In genomic region chr2:238139141-238139840, GRCh38 we compare ENCODE assay signal across 8 cellular contexts. TPM values are rescaled to one million over a fixed set of nuclear protein-coding genes. Genes with fewer than 3 reads are reported as not detected.
DNase-seq lines count a peak whose midpoint lies in the region; ATAC-seq and TF ChIP-seq lines count a peak whose summit lies in the region.

No MANE protein-coding gene starts in this region.

- H3K4me1 ChIP-seq in BLaER1 treated with 17β-estradiol and CSF1 and Interleukin-3, amounts not matched to agents 10 nM and 100 nM = peaks cover 78 to 89% (median 82%) of the 10 kb centered on the region in 10 experiments
- peaks cover 9 to 14% of the 10 kb centered on the region in 2 donors for H3K4me1 ChIP-seq in neuronal stem cell (ENCODE audit: control insufficient read depth in 2 of 2, insufficient read depth in 1 of 2, low read depth in 1 of 2, low read length in 2 of 2)

- H3K27ac ChIP-seq in BLaER1 treated with 17β-estradiol and CSF1 and Interleukin-3, amounts not matched to agents 10 nM and 100 nM = peak overlapping the region; percentile 60 to 74 (median 68); a peak in 21 of 22 replicates
- H3K27ac ChIP-seq in neuronal stem cell (replicated peaks; ENCODE audit: low read length) = no peak overlapping the region

- H3K4me3 ChIP-seq in BLaER1 treated with 17β-estradiol and CSF1 and Interleukin-3, amounts not matched to agents 10 nM and 100 nM = peak overlapping the region; percentile 26 to 68 (median 42)
- H3K4me3 ChIP-seq in cardiac fibroblast (replicated peaks in 1 of 2; ENCODE audit: low read depth in 2 of 2, low read length in 2 of 2) = no peak overlapping the region
- H3K4me3 ChIP-seq in neuronal stem cell (ENCODE audit: low read length in 2 of 2) = no peak overlapping the region

- peak; percentile 30 for DNase-seq in NAMALWA (ENCODE audit: low spot score)
- no peak for DNase-seq in cardiac fibroblast (ENCODE audit: low read depth in 2 of 2)
- no peak for DNase-seq in neuronal stem cell (ENCODE audit: low spot score)
- DNase-seq in NCI-H2107 treated with DMSO at 0.1 percent for 48 hours (lab: John Stamatoyannopoulos, UW; ENCODE audit: unreplicated experiment) = no peak

- H3K4me2 ChIP-seq in BLaER1 treated with 17β-estradiol and CSF1 and Interleukin-3, amounts not matched to agents 10 nM and 100 nM = peak overlapping the region; percentile 86 to 98 (median 95)
- H3K4me2 ChIP-seq in neuronal stem cell (ENCODE audit: insufficient read depth, low read length, poor library complexity, severe bottlenecking) = no peak overlapping the region

- H3K23ac ChIP-seq in neuronal stem cell (ENCODE audit: low read depth, low read length, poor library complexity) = peak overlapping the region; percentile 90

- H2BK12ac ChIP-seq in neuronal stem cell (ENCODE audit: low read length) = peak overlapping the region; percentile 90

- H3K18ac ChIP-seq in neuronal stem cell (ENCODE audit: low read length) = peak overlapping the region; percentile 92

- H2BK5ac ChIP-seq in neuronal stem cell (ENCODE audit: low read length) = peak overlapping the region; percentile 53

- peak overlapping the region; percentile 55 to 82 (median 73) for H3K9ac ChIP-seq in BLaER1 treated with 17β-estradiol and CSF1 and Interleukin-3, amounts not matched to agents 10 nM and 100 nM
- peak overlapping the region; percentile 77 for H3K9ac ChIP-seq in neuronal stem cell (ENCODE audit: low read depth, low read length, poor library complexity)

- H3K14ac ChIP-seq in neuronal stem cell (ENCODE audit: low read length) = peak overlapping the region; percentile 82

- H2AK5ac ChIP-seq in neuronal stem cell (ENCODE audit: low read depth, low read length) = peak overlapping the region; percentile 99

- peak overlapping the region; percentile 43 for H4K8ac ChIP-seq in neuronal stem cell (ENCODE audit: low read depth, low read length)

- peak overlapping the region; percentile 98 for H3K4ac ChIP-seq in neuronal stem cell (ENCODE audit: low read length)

- peak overlapping the region; percentile 98 for H2BK15ac ChIP-seq in neuronal stem cell (ENCODE audit: low read length)

- peaks cover 7% of the 10 kb centered on the region for H3K79me1 ChIP-seq in neuronal stem cell (ENCODE audit: low read depth, low read length)

- ATAC-seq in HG03139 (IDR thresholded peaks at IDR 0.05; ENCODE audit: unreplicated experiment) = no peak
- no peak for ATAC-seq in GM21423 (IDR thresholded peaks at IDR 0.05; ENCODE audit: unreplicated experiment)
- ATAC-seq in HG02763 (IDR thresholded peaks at IDR 0.05; ENCODE audit: unreplicated experiment) = no peak

- H3K36me3 ChIP-seq in BLaER1 treated with 17β-estradiol and CSF1 and Interleukin-3, amounts not matched to agents 10 nM and 100 nM = 0 out of 22 replicates have a peak, but pooled peaks cover 0 to 10% (median 0%) of the 10 kb centered on the region in 11 experiments
- no peaks in the 10 kb centered on the region for H3K36me3 ChIP-seq in neuronal stem cell (replicated peaks in 1 of 2; ENCODE audit: control insufficient read depth in 2 of 2, insufficient read depth in 2 of 2, low read length in 2 of 2)

- peak; percentile 44 for TF ChIP-seq CTCF in cardiac fibroblast (IDR thresholded peaks at IDR 0.05; ENCODE audit: low read depth, low read length)

- peaks cover 0 to 39% (median 0%) of the 10 kb centered on the region in 11 experiments; a peak in 4 of 22 replicates for H4K20me1 ChIP-seq in BLaER1 treated with 17β-estradiol and CSF1 and Interleukin-3, amounts not matched to agents 10 nM and 100 nM

- no peaks in the 10 kb centered on the region for H3K9me3 ChIP-seq in BLaER1 treated with 17β-estradiol and CSF1 and Interleukin-3, amounts not matched to agents 10 nM and 100 nM (replicated peaks in 1 of 11)
- no peaks in the 10 kb centered on the region for H3K9me3 ChIP-seq in neuronal stem cell (replicated peaks in 1 of 2; ENCODE audit: control insufficient read depth in 2 of 2, insufficient read depth in 1 of 2, low read depth in 1 of 2, low read length in 2 of 2)

- H3K27me3 ChIP-seq in BLaER1 treated with 17β-estradiol and CSF1 and Interleukin-3, amounts not matched to agents 10 nM and 100 nM = no peaks in the 10 kb centered on the region
- H3K27me3 ChIP-seq in neuronal stem cell (ENCODE audit: control insufficient read depth in 3 of 3, insufficient read depth in 3 of 3, low read depth in 1 of 3, low read length in 3 of 3) = peaks cover 0 to 19% (median 0%) of the 10 kb centered on the region in 3 experiments

- H2AFZ ChIP-seq in neuronal stem cell (ENCODE audit: low read length) = peak overlapping the region; percentile 71

- peak overlapping the region; percentile 19 for H4K91ac ChIP-seq in neuronal stem cell (ENCODE audit: low read depth, low read length, poor library complexity)

- H2BK120ac ChIP-seq in neuronal stem cell (ENCODE audit: low read depth, low read length) = peak overlapping the region; percentile 72

- WGBS in neuronal stem cell (ENCODE audit: extremely low coverage in 2 of 2, insufficient read length in 2 of 2, insufficient replicate concordance in 1 of 2), 2 donors = no CpG with 5 or more reads among the region's 47 CpGs

RNA-seq across cellular contexts. Expression of gene KLHL30, which starts 0.8 kb away (rescaled TPM):
- 0.06 TPM for polyA plus RNA-seq in neuronal stem cell (2013, experiment 1 of 2)
- polyA plus RNA-seq in neuronal stem cell (2013, experiment 2 of 2) = 0.07 TPM

RNA-seq across cellular contexts. Expression of gene ERFE, which starts 19.5 kb away (rescaled TPM):
- 0.43 TPM for polyA plus RNA-seq in neuronal stem cell (2013, experiment 1 of 2)
- 0.37 TPM for polyA plus RNA-seq in neuronal stem cell (2013, experiment 2 of 2)

RNA-seq across cellular contexts. Expression of gene ESPNL, which starts 39.2 kb away (rescaled TPM):
- 0.45 TPM for polyA plus RNA-seq in neuronal stem cell (2013, experiment 1 of 2)
- 0.46 TPM for polyA plus RNA-seq in neuronal stem cell (2013, experiment 2 of 2)

Comparison
In these comparisons a context has a peak if more than half of its experiments do, and no peak if none do; other contexts are left out.
1. H3K4me3 ChIP-seq: peak in BLaER1 treated with 17β-estradiol and CSF1 and Interleukin-3, amounts not matched to agents 10 nM and 100 nM (10 of 10); none in cardiac fibroblast (0 of 2) and neuronal stem cell (0 of 2).